Comparison of ENCODE assay signal across 17 cellular contexts in the genomic region with DNA sequence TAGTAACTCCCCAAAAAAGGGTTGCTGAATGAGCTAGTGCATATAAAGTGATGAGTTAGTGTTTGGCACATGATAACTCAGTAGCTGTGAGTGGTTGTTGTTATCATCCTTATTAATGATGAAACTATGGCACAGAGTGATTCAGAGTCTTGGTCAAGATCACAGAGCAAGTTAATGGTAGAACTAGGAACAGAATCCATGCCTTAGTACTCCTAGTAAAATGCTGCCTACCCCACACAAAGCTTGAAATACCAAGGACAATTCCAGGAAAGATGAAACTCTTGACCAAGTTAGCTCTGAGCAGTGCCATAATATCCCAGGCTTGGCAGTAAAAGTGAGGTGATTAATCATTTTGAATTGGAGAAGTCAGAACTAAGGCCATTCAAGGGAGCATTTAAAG.
"Had no signal": no experiment of that assay in that cellular context is flagged by ENCODE, and none has a peak within 500 bp of the region (broad histone marks: within the 10 kb centered on the region; RNA-seq: fewer than 3 reads in every experiment).

No MANE protein-coding gene starts in this region.

- H3K9me3 Mint-ChIP-seq: activated T-cell treated with anti-CD3 and anti-CD28 coated beads, Interleukin-2, amount 50 U/mL, for 72 hours; effector memory CD8-positive, alpha-beta T cell; immature natural killer cell; neural crest cell; stimulated activated naive B cell treated with anti-CD40 and anti-IgM and Interleukin-4, amounts not matched to agents 10 μg/mL and 1 μg/mL and 100 μg/mL, for 72 hours; T-helper 2 cell treated with Interferon-gamma antibody and Interleukin-4, amounts not matched to agents 5 μg/mL and 100 μg/mL, for 36 hours had no signal

- H3K4me1 Mint-ChIP-seq: immature natural killer cell; naive B cell; neural crest cell; stimulated activated naive B cell treated with anti-CD40 and anti-IgM and Interleukin-4, amounts not matched to agents 10 μg/mL and 1 μg/mL and 100 μg/mL, for 72 hours had no signal

- H3K27me3 ChIP-seq: cardiac muscle cell, right lobe of liver, thyroid gland had no signal

- H3K4me3 ChIP-seq: cardiac muscle cell, mucosa of descending colon, right lobe of liver, thyroid gland had no signal

- H3K27ac ChIP-seq: cardiac muscle cell, right lobe of liver, thyroid gland had no signal

- H3K36me3 ChIP-seq: cardiac muscle cell, right lobe of liver, thyroid gland had no signal

- H3K36me3 Mint-ChIP-seq: immature natural killer cell; naive B cell; stimulated activated naive B cell treated with anti-CD40 and anti-IgM and Interleukin-4, amounts not matched to agents 10 μg/mL and 1 μg/mL and 100 μg/mL, for 72 hours had no signal

- DNase-seq: activated CD4-positive, alpha-beta T cell treated with anti-CD3 and anti-CD28 coated beads, Interleukin-2, amount 50 U/mL, for 4 hours; activated effector memory CD4-positive, alpha-beta T cell treated with anti-CD3 and anti-CD28 coated beads, Interleukin-2, amount 50 U/mL, for 16 hours; activated naive CD4-positive, alpha-beta T cell treated with anti-CD3 and anti-CD28 coated beads, Interleukin-2, amount 50 U/mL, for 16 hours; activated T-cell treated with anti-CD3 and anti-CD28 coated beads, Interleukin-2, amount 50 U/mL, for 72 hours; effector memory CD8-positive, alpha-beta T cell; immature natural killer cell; mesenchymal stem cell; mucosa of descending colon; naive B cell; right lobe of liver; stimulated activated CD4-positive, alpha-beta T cell treated with anti-CD3 and anti-CD28 coated beads, Interleukin-4, amount 100 ng/mL, for 24 hours; stimulated activated naive B cell treated with anti-CD40 and anti-IgM and Interleukin-4, amounts not matched to agents 10 μg/mL and 1 μg/mL and 100 μg/mL, for 72 hours; SW 1271; thyroid gland had no signal

- H3K9me3 ChIP-seq: mucosa of descending colon, right lobe of liver, thyroid gland had no signal

- ATAC-seq: effector memory CD8-positive, alpha-beta T cell; mucosa of descending colon; right lobe of liver; stimulated activated naive B cell treated with anti-CD40 and anti-IgM and Interleukin-4, amounts not matched to agents 10 μg/mL and 1 μg/mL and 100 μg/mL, for 72 hours had no signal

- H3K4me3 Mint-ChIP-seq: activated T-cell treated with anti-CD3 and anti-CD28 coated beads, Interleukin-2, amount 50 U/mL, for 72 hours; effector memory CD8-positive, alpha-beta T cell; immature natural killer cell; naive B cell; neural crest cell; stimulated activated naive B cell treated with anti-CD40 and anti-IgM and Interleukin-4, amounts not matched to agents 10 μg/mL and 1 μg/mL and 100 μg/mL, for 72 hours; T-helper 2 cell treated with Interferon-gamma antibody and Interleukin-4, amounts not matched to agents 5 μg/mL and 100 μg/mL, for 36 hours had no signal

- H3K27ac Mint-ChIP-seq: activated T-cell treated with anti-CD3 and anti-CD28 coated beads, Interleukin-2, amount 50 U/mL, for 72 hours; effector memory CD8-positive, alpha-beta T cell; immature natural killer cell; naive B cell; stimulated activated naive B cell treated with anti-CD40 and anti-IgM and Interleukin-4, amounts not matched to agents 10 μg/mL and 1 μg/mL and 100 μg/mL, for 72 hours; T-helper 2 cell treated with Interferon-gamma antibody and Interleukin-4, amounts not matched to agents 5 μg/mL and 100 μg/mL, for 36 hours had no signal

- H3K4me1 ChIP-seq: right lobe of liver, thyroid gland had no signal

- H3K27me3 Mint-ChIP-seq: effector memory CD8-positive, alpha-beta T cell had no signal
